8 cellular contexts compared by ENCODE assay signal in genomic region chr14:43408472-43408871, GRCh38.
"Had no signal": no experiment of that assay in that cellular context is flagged by ENCODE, and none has a peak within 500 bp of the region (broad histone marks: within the 10 kb centered on the region; RNA-seq: fewer than 3 reads in every experiment).

No MANE protein-coding gene starts in this region.

- DNase-seq: H9, HCEC 1CT, IMR-90 had no signal

- H2AFZ ChIP-seq: GM23338 had no signal

- H3K4me2 ChIP-seq: GM23338 had no signal

- H3K4me3 ChIP-seq: GM23338, K562 had no signal

- FAIRE-seq: H1, H54, HTR-8/SVneo, K562 had no signal
